In genomic region chr1:155227261-155228095, GRCh38 we compare ENCODE assay signal across 1 cellular context.
TF ChIP-seq lines count a peak whose summit lies in the region.

No MANE protein-coding gene starts in this region.

TF ChIP-seq in HEK293, 187 proteins besides CTCF, POLR2A, EP300 and RAD21 (continued from another document and continues in another):
- TF ChIP-seq ZNF626 (tag by site-specific recombination; IDR thresholded peaks at IDR 0.05) (no peak), ZNF548 (tag by site-specific recombination; IDR thresholded peaks at IDR 0.05) (no peak), ZNF704 (tag by site-specific recombination; IDR thresholded peaks at IDR 0.05) (no peak), ZIC2 (tag by site-specific recombination; IDR thresholded peaks at IDR 0.05) (peak; percentile 55), ZNF174 (tag by site-specific recombination; IDR thresholded peaks at IDR 0.05) (no peak), ZNF155 (tag by site-specific recombination; IDR thresholded peaks at IDR 0.05) (no peak), ZNF585B (tag by site-specific recombination; IDR thresholded peaks at IDR 0.05) (no peak), IKZF3 (tag by site-specific recombination; IDR thresholded peaks at IDR 0.05) (no peak; the same call in 1 of the 2 replicates), ZSCAN30 (tag by site-specific recombination; IDR thresholded peaks at IDR 0.05) (peak; percentile 48; the same call in 1 of the 2 replicates), ZNF335 (tag by site-specific recombination; conservative IDR thresholded peaks at IDR 0.05) (peak; percentile 35; the same call in 1 of the 2 replicates), ZNF114 (tag by site-specific recombination; IDR thresholded peaks at IDR 0.05) (no peak), GLIS2 (tag by site-specific recombination; IDR thresholded peaks at IDR 0.05) (peak; percentile 88), ZNF10 (tag by site-specific recombination; IDR thresholded peaks at IDR 0.05) (no peak), ZNF654 (tag by site-specific recombination; IDR thresholded peaks at IDR 0.05; ENCODE audit: low read depth) (no peak), OSR2 (tag by site-specific recombination; IDR thresholded peaks at IDR 0.05) (0 out of 2 replicates have a peak, but pooled peaks have one; percentile 38), ZNF23 (tag by site-specific recombination; IDR thresholded peaks at IDR 0.05; ENCODE audit: borderline replicate concordance) (no peak), ZNF837 (tag by site-specific recombination; IDR thresholded peaks at IDR 0.05) (no peak), SCRT1 (tag by site-specific recombination; IDR thresholded peaks at IDR 0.05; ENCODE audit: borderline replicate concordance) (no peak), ZNF138 (tag by site-specific recombination; IDR thresholded peaks at IDR 0.05; ENCODE audit: borderline replicate concordance) (no peak), OVOL3 (tag by site-specific recombination; IDR thresholded peaks at IDR 0.05) (no peak), ZNF274 (IDR thresholded peaks at IDR 0.05; ENCODE audit: low read length) (no peak), ZNF274 (tag by site-specific recombination; IDR thresholded peaks at IDR 0.05; ENCODE audit: borderline replicate concordance) (no peak), ZNF624 (tag by site-specific recombination; IDR thresholded peaks at IDR 0.05) (no peak), ZBTB21 (tag by site-specific recombination; IDR thresholded peaks at IDR 0.05) (no peak), ZFHX2 (tag by site-specific recombination; conservative IDR thresholded peaks at IDR 0.05) (peak; percentile 87), BCL11B (tag by site-specific recombination; IDR thresholded peaks at IDR 0.05; ENCODE audit: low read depth) (no peak; the same call in 1 of the 2 replicates), YY2 (tag by site-specific recombination; IDR thresholded peaks at IDR 0.05) (no peak), ZNF121 (tag by site-specific recombination; IDR thresholded peaks at IDR 0.05) (no peak), ZNF549 (tag by site-specific recombination; IDR thresholded peaks at IDR 0.05) (no peak), MZF1 (tag by site-specific recombination; IDR thresholded peaks at IDR 0.05; ENCODE audit: borderline replicate concordance) (no peak), ZNF169 (tag by site-specific recombination; IDR thresholded peaks at IDR 0.05) (no peak), ZNF132 (tag by site-specific recombination; IDR thresholded peaks at IDR 0.05; ENCODE audit: borderline replicate concordance) (no peak), KLF8 (tag by site-specific recombination; IDR thresholded peaks at IDR 0.05) (peak; percentile 55; the same call in 1 of the 2 replicates), ZNF621 (tag by site-specific recombination; IDR thresholded peaks at IDR 0.05) (no peak), SALL2 (tag by site-specific recombination; IDR thresholded peaks at IDR 0.05; ENCODE audit: borderline replicate concordance) (no peak), ZNF394 (tag by site-specific recombination; IDR thresholded peaks at IDR 0.05; ENCODE audit: borderline replicate concordance) (0 out of 2 replicates have a peak, but pooled peaks have one; percentile 9), ZBTB10 (tag by site-specific recombination; IDR thresholded peaks at IDR 0.05) (no peak), ZNF600 (tag by site-specific recombination; IDR thresholded peaks at IDR 0.05) (no peak), ZEB2 (tag by site-specific recombination; IDR thresholded peaks at IDR 0.05) (peak; percentile 39; the same call in 1 of the 2 replicates), ZNF302 (tag by site-specific recombination; IDR thresholded peaks at IDR 0.05; ENCODE audit: low read depth) (no peak), ZNF792 (tag by site-specific recombination; IDR thresholded peaks at IDR 0.05) (peak; percentile 73; the same call in 1 of the 2 replicates), ZNF558 (tag by site-specific recombination; IDR thresholded peaks at IDR 0.05) (no peak), EGR2 (tag by site-specific recombination; IDR thresholded peaks at IDR 0.05; ENCODE audit: low read depth) (peak; percentile 72), ZNF48 (tag by site-specific recombination; IDR thresholded peaks at IDR 0.05) (no peak), SP3 (tag by site-specific recombination; IDR thresholded peaks at IDR 0.05) (peak; percentile 66), ZNF423 (tag by site-specific recombination; IDR thresholded peaks at IDR 0.05) (no peak), ZNF610 (tag by site-specific recombination; IDR thresholded peaks at IDR 0.05; ENCODE audit: borderline replicate concordance) (no peak), ZNF133 (tag by site-specific recombination; IDR thresholded peaks at IDR 0.05) (no peak), ZBTB48 (tag by site-specific recombination; IDR thresholded peaks at IDR 0.05) (peak; percentile 68; the same call in 1 of the 2 replicates), ZNF776 (tag by site-specific recombination; IDR thresholded peaks at IDR 0.05; ENCODE audit: borderline replicate concordance) (no peak), ZBTB8A (tag by site-specific recombination; IDR thresholded peaks at IDR 0.05) (peak; percentile 88)
- TF ChIP-seq, protein P1, sequence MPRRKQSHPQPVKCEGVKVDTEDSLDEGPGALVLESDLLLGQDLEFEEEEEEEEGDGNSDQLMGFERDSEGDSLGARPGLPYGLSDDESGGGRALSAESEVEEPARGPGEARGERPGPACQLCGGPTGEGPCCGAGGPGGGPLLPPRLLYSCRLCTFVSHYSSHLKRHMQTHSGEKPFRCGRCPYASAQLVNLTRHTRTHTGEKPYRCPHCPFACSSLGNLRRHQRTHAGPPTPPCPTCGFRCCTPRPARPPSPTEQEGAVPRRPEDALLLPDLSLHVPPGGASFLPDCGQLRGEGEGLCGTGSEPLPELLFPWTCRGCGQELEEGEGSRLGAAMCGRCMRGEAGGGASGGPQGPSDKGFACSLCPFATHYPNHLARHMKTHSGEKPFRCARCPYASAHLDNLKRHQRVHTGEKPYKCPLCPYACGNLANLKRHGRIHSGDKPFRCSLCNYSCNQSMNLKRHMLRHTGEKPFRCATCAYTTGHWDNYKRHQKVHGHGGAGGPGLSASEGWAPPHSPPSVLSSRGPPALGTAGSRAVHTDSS (tag by site-specific recombination; IDR thresholded peaks at IDR 0.05): 0 out of 2 replicates have a peak, but pooled peaks have one; percentile 32
- TF ChIP-seq, protein P2, sequence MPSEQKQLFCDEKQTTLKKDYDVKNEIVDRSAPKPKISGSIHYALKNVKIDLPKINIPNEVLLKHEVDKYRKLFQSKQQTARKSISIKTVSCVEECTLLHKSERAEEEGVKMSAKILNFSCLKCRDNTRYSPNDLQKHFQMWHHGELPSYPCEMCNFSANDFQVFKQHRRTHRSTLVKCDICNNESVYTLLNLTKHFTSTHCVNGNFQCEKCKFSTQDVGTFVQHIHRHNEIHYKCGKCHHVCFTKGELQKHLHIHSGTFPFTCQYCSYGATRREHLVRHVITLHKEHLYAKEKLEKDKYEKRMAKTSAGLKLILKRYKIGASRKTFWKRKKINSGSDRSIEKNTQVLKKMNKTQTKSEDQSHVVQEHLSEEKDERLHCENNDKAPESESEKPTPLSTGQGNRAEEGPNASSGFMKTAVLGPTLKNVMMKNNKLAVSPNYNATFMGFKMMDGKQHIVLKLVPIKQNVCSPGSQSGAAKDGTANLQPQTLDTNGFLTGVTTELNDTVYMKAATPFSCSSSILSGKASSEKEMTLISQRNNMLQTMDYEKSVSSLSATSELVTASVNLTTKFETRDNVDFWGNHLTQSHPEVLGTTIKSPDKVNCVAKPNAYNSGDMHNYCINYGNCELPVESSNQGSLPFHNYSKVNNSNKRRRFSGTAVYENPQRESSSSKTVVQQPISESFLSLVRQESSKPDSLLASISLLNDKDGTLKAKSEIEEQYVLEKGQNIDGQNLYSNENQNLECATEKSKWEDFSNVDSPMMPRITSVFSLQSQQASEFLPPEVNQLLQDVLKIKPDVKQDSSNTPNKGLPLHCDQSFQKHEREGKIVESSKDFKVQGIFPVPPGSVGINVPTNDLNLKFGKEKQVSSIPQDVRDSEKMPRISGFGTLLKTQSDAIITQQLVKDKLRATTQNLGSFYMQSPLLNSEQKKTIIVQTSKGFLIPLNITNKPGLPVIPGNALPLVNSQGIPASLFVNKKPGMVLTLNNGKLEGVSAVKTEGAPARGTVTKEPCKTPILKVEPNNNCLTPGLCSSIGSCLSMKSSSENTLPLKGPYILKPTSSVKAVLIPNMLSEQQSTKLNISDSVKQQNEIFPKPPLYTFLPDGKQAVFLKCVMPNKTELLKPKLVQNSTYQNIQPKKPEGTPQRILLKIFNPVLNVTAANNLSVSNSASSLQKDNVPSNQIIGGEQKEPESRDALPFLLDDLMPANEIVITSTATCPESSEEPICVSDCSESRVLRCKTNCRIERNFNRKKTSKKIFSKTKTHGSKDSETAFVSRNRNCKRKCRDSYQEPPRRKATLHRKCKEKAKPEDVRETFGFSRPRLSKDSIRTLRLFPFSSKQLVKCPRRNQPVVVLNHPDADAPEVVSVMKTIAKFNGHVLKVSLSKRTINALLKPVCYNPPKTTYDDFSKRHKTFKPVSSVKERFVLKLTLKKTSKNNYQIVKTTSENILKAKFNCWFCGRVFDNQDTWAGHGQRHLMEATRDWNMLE (tag by site-specific recombination; conservative IDR thresholded peaks at IDR 0.05; ENCODE audit: low read depth): no peak
- TF ChIP-seq, protein P3, sequence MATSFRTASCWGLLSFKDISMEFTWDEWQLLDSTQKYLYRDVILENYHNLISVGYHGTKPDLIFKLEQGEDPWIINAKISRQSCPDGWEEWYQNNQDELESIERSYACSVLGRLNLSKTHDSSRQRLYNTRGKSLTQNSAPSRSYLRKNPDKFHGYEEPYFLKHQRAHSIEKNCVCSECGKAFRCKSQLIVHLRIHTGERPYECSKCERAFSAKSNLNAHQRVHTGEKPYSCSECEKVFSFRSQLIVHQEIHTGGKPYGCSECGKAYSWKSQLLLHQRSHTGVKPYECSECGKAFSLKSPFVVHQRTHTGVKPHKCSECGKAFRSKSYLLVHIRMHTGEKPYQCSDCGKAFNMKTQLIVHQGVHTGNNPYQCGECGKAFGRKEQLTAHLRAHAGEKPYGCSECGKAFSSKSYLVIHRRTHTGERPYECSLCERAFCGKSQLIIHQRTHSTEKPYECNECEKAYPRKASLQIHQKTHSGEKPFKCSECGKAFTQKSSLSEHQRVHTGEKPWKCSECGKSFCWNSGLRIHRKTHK (tag by site-specific recombination; IDR thresholded peaks at IDR 0.05): no peak
- TF ChIP-seq, protein P4, sequence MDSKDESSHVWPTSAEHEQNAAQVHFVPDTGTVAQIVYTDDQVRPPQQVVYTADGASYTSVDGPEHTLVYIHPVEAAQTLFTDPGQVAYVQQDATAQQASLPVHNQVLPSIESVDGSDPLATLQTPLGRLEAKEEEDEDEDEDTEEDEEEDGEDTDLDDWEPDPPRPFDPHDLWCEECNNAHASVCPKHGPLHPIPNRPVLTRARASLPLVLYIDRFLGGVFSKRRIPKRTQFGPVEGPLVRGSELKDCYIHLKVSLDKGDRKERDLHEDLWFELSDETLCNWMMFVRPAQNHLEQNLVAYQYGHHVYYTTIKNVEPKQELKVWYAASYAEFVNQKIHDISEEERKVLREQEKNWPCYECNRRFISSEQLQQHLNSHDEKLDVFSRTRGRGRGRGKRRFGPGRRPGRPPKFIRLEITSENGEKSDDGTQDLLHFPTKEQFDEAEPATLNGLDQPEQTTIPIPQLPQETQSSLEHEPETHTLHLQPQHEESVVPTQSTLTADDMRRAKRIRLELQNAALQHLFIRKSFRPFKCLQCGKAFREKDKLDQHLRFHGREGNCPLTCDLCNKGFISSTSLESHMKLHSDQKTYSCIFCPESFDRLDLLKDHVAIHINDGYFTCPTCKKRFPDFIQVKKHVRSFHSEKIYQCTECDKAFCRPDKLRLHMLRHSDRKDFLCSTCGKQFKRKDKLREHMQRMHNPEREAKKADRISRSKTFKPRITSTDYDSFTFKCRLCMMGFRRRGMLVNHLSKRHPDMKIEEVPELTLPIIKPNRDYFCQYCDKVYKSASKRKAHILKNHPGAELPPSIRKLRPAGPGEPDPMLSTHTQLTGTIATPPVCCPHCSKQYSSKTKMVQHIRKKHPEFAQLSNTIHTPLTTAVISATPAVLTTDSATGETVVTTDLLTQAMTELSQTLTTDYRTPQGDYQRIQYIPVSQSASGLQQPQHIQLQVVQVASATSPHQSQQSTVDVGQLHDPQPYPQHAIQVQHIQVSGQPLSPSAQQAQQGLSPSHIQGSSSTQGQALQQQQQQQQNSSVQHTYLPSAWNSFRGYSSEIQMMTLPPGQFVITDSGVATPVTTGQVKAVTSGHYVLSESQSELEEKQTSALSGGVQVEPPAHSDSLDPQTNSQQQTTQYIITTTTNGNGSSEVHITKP (tag by site-specific recombination; IDR thresholded peaks at IDR 0.05): peak; percentile 61
- TF ChIP-seq, protein P5, sequence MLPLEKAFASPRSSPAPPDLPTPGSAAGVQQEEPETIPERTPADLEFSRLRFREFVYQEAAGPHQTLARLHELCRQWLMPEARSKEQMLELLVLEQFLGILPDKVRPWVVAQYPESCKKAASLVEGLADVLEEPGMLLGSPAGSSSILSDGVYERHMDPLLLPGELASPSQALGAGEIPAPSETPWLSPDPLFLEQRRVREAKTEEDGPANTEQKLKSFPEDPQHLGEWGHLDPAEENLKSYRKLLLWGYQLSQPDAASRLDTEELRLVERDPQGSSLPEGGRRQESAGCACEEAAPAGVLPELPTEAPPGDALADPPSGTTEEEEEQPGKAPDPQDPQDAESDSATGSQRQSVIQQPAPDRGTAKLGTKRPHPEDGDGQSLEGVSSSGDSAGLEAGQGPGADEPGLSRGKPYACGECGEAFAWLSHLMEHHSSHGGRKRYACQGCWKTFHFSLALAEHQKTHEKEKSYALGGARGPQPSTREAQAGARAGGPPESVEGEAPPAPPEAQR (tag by site-specific recombination; IDR thresholded peaks at IDR 0.05): no peak
